Comparison of ENCODE assay signal across 20 cellular contexts in the genomic region with DNA sequence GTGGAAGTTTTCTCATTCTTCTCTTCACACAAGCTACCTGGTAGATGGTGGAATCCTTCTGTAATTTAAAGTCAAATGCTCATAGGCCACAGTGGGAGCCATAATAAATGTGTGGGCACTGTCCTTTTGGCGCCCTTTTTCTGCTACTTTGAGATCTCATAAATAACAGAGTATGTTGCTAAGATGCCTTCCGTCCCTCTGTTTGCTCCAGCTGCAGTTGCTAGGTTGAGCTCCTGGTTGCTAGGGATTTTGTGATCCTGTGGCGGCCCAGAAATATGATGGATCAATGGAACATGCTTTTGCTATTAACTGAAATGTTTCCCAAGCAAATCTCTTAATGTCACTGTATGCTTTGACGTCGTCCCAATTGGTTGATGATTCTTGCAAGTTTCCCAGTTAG. TPM values are rescaled to one million over a fixed set of nuclear protein-coding genes. Genes with fewer than 3 reads are reported as not detected.
"Had no signal": no experiment of that assay in that cellular context is flagged by ENCODE, and none has a peak within 500 bp of the region (broad histone marks: within the 10 kb centered on the region; RNA-seq: fewer than 3 reads in every experiment).

No MANE protein-coding gene starts in this region.

- DNase-seq: esophagus squamous epithelium; foreskin fibroblast; immature natural killer cell; left colon; left ventricle myocardium superior; mesendoderm; naive B cell; sigmoid colon; stimulated activated CD4-positive, alpha-beta T cell treated with anti-CD3 and anti-CD28 coated beads, Interleukin-2, amount 100 ng/mL, for 24 hours; stimulated activated CD4-positive, alpha-beta T cell treated with anti-CD3 and anti-CD28 coated beads, Interleukin-4, amount 100 ng/mL, for 4 hours; stimulated activated naive B cell treated with anti-CD40 and anti-IgM and Interleukin-4, amounts not matched to agents 10 μg/mL and 1 μg/mL and 100 μg/mL, for 72 hours; stimulated activated naive CD8-positive, alpha-beta T cell treated with anti-CD3 and anti-CD28 coated beads, Interleukin-15, amount 100 ng/mL, for 72 hours; testis; upper lobe of right lung had no signal

- H3K27ac ChIP-seq: esophagus squamous epithelium, gastroesophageal sphincter, neutrophil, right atrium auricular region, sigmoid colon, skin epidermis, testis, tibial nerve, upper lobe of right lung had no signal

- ATAC-seq: gastroesophageal sphincter; left colon; left ventricle myocardium superior; stimulated activated naive B cell treated with anti-CD40 and anti-IgM and Interleukin-4, amounts not matched to agents 10 μg/mL and 1 μg/mL and 100 μg/mL, for 72 hours; stimulated activated naive CD8-positive, alpha-beta T cell treated with anti-CD3 and anti-CD28 coated beads, Interleukin-15, amount 100 ng/mL, for 72 hours; upper lobe of right lung had no signal

- H3K27me3 ChIP-seq: right atrium auricular region, testis, tibial nerve, upper lobe of right lung had no signal

- H3K4me3 ChIP-seq: esophagus squamous epithelium, gastroesophageal sphincter, lung, right atrium auricular region, sigmoid colon, skin epidermis, testis, tibial nerve, upper lobe of right lung had no signal

- H3K9me3 ChIP-seq: esophagus squamous epithelium, gastroesophageal sphincter, neutrophil, right atrium auricular region, sigmoid colon, testis, tibial nerve, upper lobe of right lung had no signal

- H3K36me3 ChIP-seq: esophagus squamous epithelium, gastroesophageal sphincter, neutrophil, sigmoid colon, tibial nerve, upper lobe of right lung had no signal

RNA-seq across cellular contexts. Expression of a gene that starts 53.4 kb away (rescaled TPM):
- polyA plus RNA-seq: immature natural killer cell had no signal
